In the genomic region with DNA sequence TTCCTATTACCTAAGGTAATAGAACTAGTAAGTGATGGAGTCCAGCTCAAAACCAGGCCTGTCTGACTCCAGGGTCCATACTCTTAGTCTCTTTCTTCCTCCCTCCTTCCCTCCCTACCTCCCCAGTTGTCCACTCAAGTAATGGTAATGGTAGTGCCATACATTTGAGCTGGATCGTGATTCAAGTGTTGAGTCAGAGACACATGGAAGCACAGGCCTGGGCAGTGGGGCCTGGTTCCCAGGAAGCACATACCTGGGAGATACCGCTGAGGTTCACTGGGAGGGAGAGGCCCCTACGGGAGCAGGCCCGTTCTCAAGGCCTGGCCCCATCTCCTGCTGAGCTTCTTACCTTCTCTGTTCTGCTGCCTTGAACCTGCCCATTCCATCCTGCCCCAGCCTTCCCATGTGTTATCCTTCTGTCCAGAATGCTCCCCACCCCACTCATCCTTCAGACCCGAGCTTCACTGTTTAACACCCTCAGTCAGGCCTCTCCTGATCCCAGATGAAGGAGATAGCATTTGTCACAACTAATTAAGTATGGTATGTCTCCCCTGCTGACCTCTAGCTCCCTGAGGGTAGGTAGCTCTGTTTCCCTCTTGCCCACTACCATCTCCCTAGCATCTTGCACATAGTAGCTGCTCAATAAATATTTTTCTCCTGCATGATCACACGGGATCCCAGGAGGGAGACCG, we compare ENCODE assay signal across 1 cellular context.
TF ChIP-seq lines count a peak whose summit lies in the region.

No MANE protein-coding gene starts in this region.

TF ChIP-seq in H1, 55 proteins besides CTCF, POLR2A, EP300 and RAD21:
- TF ChIP-seq EZH2 (IDR thresholded peaks at IDR 0.05; ENCODE audit: low read depth, low read length, severe bottlenecking) (peak; percentile 3), SAP30 (IDR thresholded peaks at IDR 0.05; ENCODE audit: insufficient read depth, insufficient replicate concordance, low read length) (no peak)
